32 cellular contexts compared by ENCODE assay signal in genomic region chrX:34768290-34768689, GRCh38.
"Had no signal": no experiment of that assay in that cellular context is flagged by ENCODE, and none has a peak within 500 bp of the region (broad histone marks: within the 10 kb centered on the region; RNA-seq: fewer than 3 reads in every experiment).

No MANE protein-coding gene starts in this region.

- FAIRE-seq: bronchial epithelial cell had no signal

- H3K9me3 ChIP-seq: ascending aorta, esophagus muscularis mucosa, gastrocnemius medialis, heart left ventricle had no signal

- H3K4me1 Mint-ChIP-seq: activated CD4-positive, alpha-beta memory T cell treated with anti-CD3 and anti-CD28 coated beads, Interleukin-2, amount 10 ng/mL, durations not matched to agents 7 days and 5 days; activated CD4-positive, alpha-beta T cell treated with anti-CD3 and anti-CD28 coated beads, Interleukin-2, amount 10 ng/mL, durations not matched to agents 7 days and 5 days; activated naive CD4-positive, alpha-beta T cell treated with anti-CD3 and anti-CD28 coated beads, Interleukin-2, amount 10 ng/mL, durations not matched to agents 7 days and 5 days; activated naive CD8-positive, alpha-beta T cell treated with anti-CD3 and anti-CD28 coated beads, Interleukin-2, amount 10 ng/mL, durations not matched to agents 7 days and 5 days; central memory CD8-positive, alpha-beta T cell; T-helper 17 cell had no signal

- H3K36me3 ChIP-seq: ascending aorta, brain microvascular endothelial cell, esophagus muscularis mucosa, gastrocnemius medialis, heart left ventricle had no signal

- H3K27me3 ChIP-seq: ascending aorta, brain microvascular endothelial cell, esophagus muscularis mucosa, foreskin keratinocyte, gastrocnemius medialis, heart left ventricle had no signal

- H3K27ac Mint-ChIP-seq: activated CD4-positive, alpha-beta memory T cell treated with anti-CD3 and anti-CD28 coated beads, Interleukin-2, amount 10 ng/mL, durations not matched to agents 7 days and 5 days; activated CD4-positive, alpha-beta T cell treated with anti-CD3 and anti-CD28 coated beads, Interleukin-2, amount 10 ng/mL, durations not matched to agents 7 days and 5 days; activated naive CD4-positive, alpha-beta T cell treated with anti-CD3 and anti-CD28 coated beads, Interleukin-2, amount 10 ng/mL, durations not matched to agents 7 days and 5 days; activated naive CD4-positive, alpha-beta T cell treated with anti-CD3 and anti-CD28 coated beads, Interleukin-2, amount 50 U/mL, for 72 hours; activated naive CD8-positive, alpha-beta T cell treated with anti-CD3 and anti-CD28 coated beads, Interleukin-2, amount 10 ng/mL, durations not matched to agents 7 days and 5 days; activated T-cell treated with anti-CD3 and anti-CD28 coated beads, Interleukin-2, amount 50 U/mL, for 24 hours; activated T-cell treated with anti-CD3 and anti-CD28 coated beads, Interleukin-2, amount 50 U/mL, for 72 hours; dendritic cell treated with granulocyte-macrophage colony-stimulating factor and Interleukin-4, amounts not matched to agents 40 ng/mL and 50 ng/mL, for 4 days; T-helper 17 cell; T-helper 2 cell treated with Interferon-gamma antibody and Interleukin-4, amounts not matched to agents 5 μg/mL and 100 μg/mL, for 36 hours had no signal

- H3K4me3 Mint-ChIP-seq: activated CD4-positive, alpha-beta memory T cell treated with anti-CD3 and anti-CD28 coated beads, Interleukin-2, amount 10 ng/mL, durations not matched to agents 7 days and 5 days; activated CD4-positive, alpha-beta T cell treated with anti-CD3 and anti-CD28 coated beads, Interleukin-2, amount 10 ng/mL, durations not matched to agents 7 days and 5 days; activated naive CD4-positive, alpha-beta T cell treated with anti-CD3 and anti-CD28 coated beads, Interleukin-2, amount 10 ng/mL, durations not matched to agents 7 days and 5 days; activated naive CD8-positive, alpha-beta T cell treated with anti-CD3 and anti-CD28 coated beads, Interleukin-2, amount 10 ng/mL, durations not matched to agents 7 days and 5 days; activated T-cell treated with anti-CD3 and anti-CD28 coated beads, Interleukin-2, amount 50 U/mL, for 24 hours; activated T-cell treated with anti-CD3 and anti-CD28 coated beads, Interleukin-2, amount 50 U/mL, for 72 hours; central memory CD8-positive, alpha-beta T cell; dendritic cell treated with granulocyte-macrophage colony-stimulating factor and Interleukin-4, amounts not matched to agents 40 ng/mL and 50 ng/mL, for 4 days; T-helper 17 cell; T-helper 2 cell treated with Interferon-gamma antibody and Interleukin-4, amounts not matched to agents 5 μg/mL and 100 μg/mL, for 36 hours had no signal

- H3K27ac ChIP-seq: ascending aorta, brain microvascular endothelial cell, coronary artery, dorsolateral prefrontal cortex, esophagus muscularis mucosa, foreskin keratinocyte, gastrocnemius medialis, heart left ventricle had no signal

- H3K36me3 Mint-ChIP-seq: activated naive CD4-positive, alpha-beta T cell treated with anti-CD3 and anti-CD28 coated beads, Interleukin-2, amount 10 ng/mL, durations not matched to agents 7 days and 5 days; activated naive CD4-positive, alpha-beta T cell treated with anti-CD3 and anti-CD28 coated beads, Interleukin-2, amount 50 U/mL, for 72 hours; activated naive CD8-positive, alpha-beta T cell treated with anti-CD3 and anti-CD28 coated beads, Interleukin-2, amount 10 ng/mL, durations not matched to agents 7 days and 5 days had no signal

- H3K27me3 Mint-ChIP-seq: activated CD4-positive, alpha-beta memory T cell treated with anti-CD3 and anti-CD28 coated beads, Interleukin-2, amount 10 ng/mL, durations not matched to agents 7 days and 5 days; activated CD4-positive, alpha-beta T cell treated with anti-CD3 and anti-CD28 coated beads, Interleukin-2, amount 10 ng/mL, durations not matched to agents 7 days and 5 days; activated naive CD4-positive, alpha-beta T cell treated with anti-CD3 and anti-CD28 coated beads, Interleukin-2, amount 10 ng/mL, durations not matched to agents 7 days and 5 days; activated naive CD8-positive, alpha-beta T cell treated with anti-CD3 and anti-CD28 coated beads, Interleukin-2, amount 10 ng/mL, durations not matched to agents 7 days and 5 days; activated T-cell treated with anti-CD3 and anti-CD28 coated beads, Interleukin-2, amount 50 U/mL, for 24 hours; central memory CD8-positive, alpha-beta T cell; dendritic cell treated with granulocyte-macrophage colony-stimulating factor and Interleukin-4, amounts not matched to agents 40 ng/mL and 50 ng/mL, for 4 days; T-helper 17 cell had no signal

- DNase-seq: activated CD4-positive, alpha-beta memory T cell treated with anti-CD3 and anti-CD28 coated beads, Interleukin-2, amount 10 ng/mL, durations not matched to agents 7 days and 5 days; activated CD4-positive, alpha-beta T cell treated with anti-CD3 and anti-CD28 coated beads for 1 hour; activated CD4-positive, alpha-beta T cell treated with anti-CD3 and anti-CD28 coated beads for 4 hours; activated CD4-positive, alpha-beta T cell treated with anti-CD3 and anti-CD28 coated beads, Interleukin-2, amount 10 ng/mL, durations not matched to agents 7 days and 5 days; activated CD4-positive, alpha-beta T cell treated with anti-CD3 and anti-CD28 coated beads, Interleukin-2, amount 50 U/mL, for 4 hours; activated CD4-positive, CD25-positive, alpha-beta regulatory T cell; activated CD8-positive, alpha-beta memory T cell treated with anti-CD3 and anti-CD28 coated beads, Interleukin-2, amount 50 U/mL, for 48 hours; activated gamma-delta T cell; activated naive CD4-positive, alpha-beta T cell; activated naive CD4-positive, alpha-beta T cell treated with anti-CD3 and anti-CD28 coated beads, Interleukin-2, amount 10 ng/mL, durations not matched to agents 7 days and 5 days; activated naive CD8-positive, alpha-beta T cell treated with anti-CD3 and anti-CD28 coated beads, Interleukin-2, amount 10 ng/mL, durations not matched to agents 7 days and 5 days; activated T-cell treated with anti-CD3 and anti-CD28 coated beads for 4 hours; activated T-cell treated with anti-CD3 and anti-CD28 coated beads, Interleukin-2, amount 50 U/mL, for 24 hours; activated T-cell treated with anti-CD3 and anti-CD28 coated beads, Interleukin-2, amount 50 U/mL, for 72 hours; brain microvascular endothelial cell; dorsolateral prefrontal cortex; effector memory CD4-positive, alpha-beta T cell; erythroblast; foreskin keratinocyte; gastrocnemius medialis; glutamatergic neuron; heart left ventricle; T-helper 17 cell; T1000 had no signal

- H3K4me1 ChIP-seq: ascending aorta, esophagus muscularis mucosa, foreskin keratinocyte, gastrocnemius medialis, heart left ventricle had no signal

- H3K4me3 ChIP-seq: ascending aorta, coronary artery, dorsolateral prefrontal cortex, esophagus muscularis mucosa, gastrocnemius medialis, heart left ventricle had no signal

- H3K9me3 Mint-ChIP-seq: activated CD4-positive, alpha-beta memory T cell treated with anti-CD3 and anti-CD28 coated beads, Interleukin-2, amount 10 ng/mL, durations not matched to agents 7 days and 5 days; activated CD4-positive, alpha-beta T cell treated with anti-CD3 and anti-CD28 coated beads, Interleukin-2, amount 10 ng/mL, durations not matched to agents 7 days and 5 days; activated naive CD8-positive, alpha-beta T cell treated with anti-CD3 and anti-CD28 coated beads, Interleukin-2, amount 10 ng/mL, durations not matched to agents 7 days and 5 days; activated T-cell treated with anti-CD3 and anti-CD28 coated beads, Interleukin-2, amount 50 U/mL, for 24 hours; dendritic cell treated with granulocyte-macrophage colony-stimulating factor and Interleukin-4, amounts not matched to agents 40 ng/mL and 50 ng/mL, for 4 days had no signal
